Comparison of ENCODE assay signal across 13 cellular contexts in the genomic region with DNA sequence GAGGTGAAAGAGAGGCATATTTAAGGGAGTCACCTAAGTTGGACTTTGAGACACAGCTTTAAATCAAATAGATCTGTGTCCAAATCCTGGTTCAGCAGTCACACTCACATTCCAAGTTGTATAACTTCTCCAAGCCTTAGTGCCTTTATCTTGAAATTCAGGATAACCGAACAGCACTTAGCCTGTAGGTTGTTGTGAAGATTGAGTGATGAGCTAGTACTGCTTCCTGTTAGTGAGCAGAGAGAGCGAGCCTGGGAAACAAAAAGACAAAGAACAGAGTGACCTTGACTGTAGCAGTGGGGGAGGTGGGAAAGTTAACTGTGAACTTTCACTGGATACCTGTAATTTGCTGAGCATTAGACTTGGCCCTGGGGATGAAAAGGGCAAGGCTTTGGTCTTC. TPM values are rescaled to one million over a fixed set of nuclear protein-coding genes. Genes with fewer than 3 reads are reported as not detected.
DNase-seq lines count a peak whose midpoint lies in the region; ATAC-seq and TF ChIP-seq lines count a peak whose summit lies in the region.
"Had no signal": no experiment of that assay in that cellular context is flagged by ENCODE, and none has a peak within 500 bp of the region (broad histone marks: within the 10 kb centered on the region; RNA-seq: fewer than 3 reads in every experiment).

No MANE protein-coding gene starts in this region.

- no peak overlapping the region for H4K5ac ChIP-seq in H9 (ENCODE audit: insufficient read length, low read depth, low read length)

- H3K27ac Mint-ChIP-seq in H9, result peak overlapping the region in 2 of 3 experiments; percentile 63 to 89; a peak in 5 of 7 replicates
- peak overlapping the region; percentile 75 for H3K27ac Mint-ChIP-seq in WTC11
- peak overlapping the region; percentile 49 to 84 (median 55) for H3K27ac Mint-ChIP-seq in nephron

- H3K27me3 ChIP-seq in H9 (ENCODE audit: insufficient read depth, low read length), result no peaks in the 10 kb centered on the region
- H3K27me3 ChIP-seq: foreskin keratinocyte had no signal

- peaks cover 3% of the 10 kb centered on the region for H3K79me1 ChIP-seq in H9 (ENCODE audit: insufficient read depth, low read depth, low read length, poor library complexity, severe bottlenecking)

- H3K23ac ChIP-seq in H9 (ENCODE audit: insufficient read length, low read depth, low read length), result no peak overlapping the region

- H3K9ac ChIP-seq in H9 (ENCODE audit: extremely low read depth, insufficient read length, low read length), result no peak overlapping the region

- POLR2A ChIA-PET in WTC11 (lab: Charles Lee), result interaction anchor here (0.9 kb wide), 1 partner anchor 35 kb away, joined by 3 read pairs; no protein-coding TSS in a partner anchor

- CTCF ChIA-PET in WTC11 (lab: Charles Lee), result interaction anchor here (1.0 to 2.3 kb wide), 5 partner anchors 8 to 76 kb away, joined by 3 to 23 read pairs (median 4); partner anchors contain the start of gene SQSTM1

- peak overlapping the region; percentile 49 for H3K27ac ChIP-seq in H9 (ENCODE audit: insufficient read length, low read depth, low read length)
- H3K27ac ChIP-seq: foreskin keratinocyte, lower lobe of right lung had no signal

- H3K9me3 Mint-ChIP-seq in H9, result no peaks in the 10 kb centered on the region
- no peaks in the 10 kb centered on the region for H3K9me3 Mint-ChIP-seq in WTC11
- no peaks in the 10 kb centered on the region for H3K9me3 Mint-ChIP-seq in nephron

- WGBS in H9 (ENCODE audit: extremely low coverage, insufficient read length, low lambda C conversion rate), result no CpG with 5 or more reads among the region's 2 CpGs

- H3K36me3 Mint-ChIP-seq in H9 (ENCODE audit: insufficient read depth in 1 of 3, low read depth in 3 of 3) (peaks cover 3 to 12% (median 11%) of the 10 kb centered on the region in 3 experiments; a peak in 6 of 7 replicates), WTC11 (peaks cover 6% of the 10 kb centered on the region; the same call in 1 of the 2 replicates), nephron (ENCODE audit: low read depth) (peaks cover 26% of the 10 kb centered on the region)

- H3K9me3 ChIP-seq in H9 (ENCODE audit: control insufficient read depth, low read depth, low read length), result no peaks in the 10 kb centered on the region
- H3K9me3 ChIP-seq: lower lobe of right lung had no signal

- H3T11ph ChIP-seq in H9 (ENCODE audit: low read length), result no peak overlapping the region

- H4K91ac ChIP-seq in H9 (ENCODE audit: insufficient read length, low read depth, low read length), result no peak overlapping the region

- H3K79me2 ChIP-seq in H9 (ENCODE audit: insufficient read depth, low read length), result peaks cover 22% of the 10 kb centered on the region; the same call in 1 of the 2 replicates

- H2BK5ac ChIP-seq in H9 (ENCODE audit: insufficient read length, low read length), result no peak overlapping the region

- H3K4me1 ChIP-seq in H9 (ENCODE audit: insufficient read depth, low read length), result peaks cover 9% of the 10 kb centered on the region; the same call in 1 of the 2 replicates
- H3K4me1 ChIP-seq: foreskin keratinocyte had no signal

- H3K4me2 ChIP-seq in H9 (ENCODE audit: insufficient read depth, insufficient read length, low read length), result peak overlapping the region; percentile 5

- H3K27me3 Mint-ChIP-seq in H9 (ENCODE audit: low read depth) (no peaks in the 10 kb centered on the region), WTC11 (ENCODE audit: low read depth) (no peaks in the 10 kb centered on the region), nephron (ENCODE audit: low read depth) (no peaks in the 10 kb centered on the region)

- no peak overlapping the region for H3K18ac ChIP-seq in H9 (ENCODE audit: insufficient read length, low read depth, low read length)

- ATAC-seq in WTC11 (peak; percentile 87), HG03159 (IDR thresholded peaks at IDR 0.05; ENCODE audit: unreplicated experiment) (no peak), GM18511 (IDR thresholded peaks at IDR 0.05; ENCODE audit: unreplicated experiment) (no peak), HG02623 (IDR thresholded peaks at IDR 0.05; ENCODE audit: unreplicated experiment) (no peak)
- ATAC-seq: foreskin keratinocyte had no signal

- no peak overlapping the region for H2BK120ac ChIP-seq in H9 (ENCODE audit: low read depth, low read length, poor library complexity, severe bottlenecking)

- H4K20me1 ChIP-seq in H9 (ENCODE audit: control insufficient read depth, insufficient read depth, insufficient read length), result no peaks in the 10 kb centered on the region

- H3K23me2 ChIP-seq in H9 (ENCODE audit: insufficient read length, low read depth, low read length, poor library complexity, severe bottlenecking), result no peaks in the 10 kb centered on the region

- TF ChIP-seq CTCF in H9 (conservative IDR thresholded peaks at IDR 0.05), result no peak
- TF ChIP-seq CTCF in WTC11 (IDR thresholded peaks at IDR 0.05), result no peak
- no peak for TF ChIP-seq CTCF in fibroblast of pulmonary artery (IDR thresholded peaks at IDR 0.05; ENCODE audit: low read length, missing control alignments)
- TF ChIP-seq CTCF in nephron (IDR thresholded peaks at IDR 0.05; ENCODE audit: unreplicated experiment in 3 of 3), result no peak

- no peak overlapping the region for H2AFZ ChIP-seq in H9 (ENCODE audit: low read length)

- no peak overlapping the region for H2BK15ac ChIP-seq in H9 (ENCODE audit: low read depth, low read length)

- H3K14ac ChIP-seq in H9 (ENCODE audit: insufficient read depth, low read length), result no peak overlapping the region

- H3K4ac ChIP-seq in H9 (ENCODE audit: low read depth, low read length), result no peak overlapping the region

- no peak overlapping the region for H4K8ac ChIP-seq in H9 (replicated peaks; ENCODE audit: insufficient read length, low read depth, low read length)

- DNase-seq in H9 (no peak), WTC11 (ENCODE audit: low spot score) (no peak), fibroblast of pulmonary artery (ENCODE audit: low read depth) (peak; percentile 39), middle frontal gyrus (ENCODE audit: extremely low spot score, low spot score) (no peak)
- DNase-seq: DMS153, foreskin keratinocyte, lower lobe of right lung, NCI-H1092, NCI-H526 treated with DMSO at 0.1 percent for 48 hours had no signal

- peaks cover 29 to 34% of the 10 kb centered on the region in 2 experiments for H3K4me1 Mint-ChIP-seq in H9
- H3K4me1 Mint-ChIP-seq in WTC11, result peaks cover 37% of the 10 kb centered on the region
- H3K4me1 Mint-ChIP-seq in nephron, result peaks cover 32% of the 10 kb centered on the region

- H3K4me3 Mint-ChIP-seq in H9, result no peak overlapping the region
- no peak overlapping the region for H3K4me3 Mint-ChIP-seq in WTC11
- no peak overlapping the region for H3K4me3 Mint-ChIP-seq in nephron

- no peak overlapping the region for H3K56ac ChIP-seq in H9 (ENCODE audit: insufficient read length, low read depth, low read length)

- H2BK20ac ChIP-seq in H9 (ENCODE audit: low read depth, low read length, poor library complexity, severe bottlenecking), result no peak overlapping the region

- no peak overlapping the region for H2AK5ac ChIP-seq in H9 (ENCODE audit: insufficient read length, low read length)

- H2BK12ac ChIP-seq in H9 (ENCODE audit: insufficient read length, low read depth, low read length), result no peak overlapping the region

- H3K4me3 ChIP-seq in fibroblast of pulmonary artery (replicated peaks; ENCODE audit: low read depth, low read length), result no peak overlapping the region
- H3K4me3 ChIP-seq: lower lobe of right lung had no signal

TF ChIP-seq in WTC11, 78 proteins besides CTCF, POLR2A, EP300 and RAD21 (continues in another document):
- TF ChIP-seq, protein P1, sequence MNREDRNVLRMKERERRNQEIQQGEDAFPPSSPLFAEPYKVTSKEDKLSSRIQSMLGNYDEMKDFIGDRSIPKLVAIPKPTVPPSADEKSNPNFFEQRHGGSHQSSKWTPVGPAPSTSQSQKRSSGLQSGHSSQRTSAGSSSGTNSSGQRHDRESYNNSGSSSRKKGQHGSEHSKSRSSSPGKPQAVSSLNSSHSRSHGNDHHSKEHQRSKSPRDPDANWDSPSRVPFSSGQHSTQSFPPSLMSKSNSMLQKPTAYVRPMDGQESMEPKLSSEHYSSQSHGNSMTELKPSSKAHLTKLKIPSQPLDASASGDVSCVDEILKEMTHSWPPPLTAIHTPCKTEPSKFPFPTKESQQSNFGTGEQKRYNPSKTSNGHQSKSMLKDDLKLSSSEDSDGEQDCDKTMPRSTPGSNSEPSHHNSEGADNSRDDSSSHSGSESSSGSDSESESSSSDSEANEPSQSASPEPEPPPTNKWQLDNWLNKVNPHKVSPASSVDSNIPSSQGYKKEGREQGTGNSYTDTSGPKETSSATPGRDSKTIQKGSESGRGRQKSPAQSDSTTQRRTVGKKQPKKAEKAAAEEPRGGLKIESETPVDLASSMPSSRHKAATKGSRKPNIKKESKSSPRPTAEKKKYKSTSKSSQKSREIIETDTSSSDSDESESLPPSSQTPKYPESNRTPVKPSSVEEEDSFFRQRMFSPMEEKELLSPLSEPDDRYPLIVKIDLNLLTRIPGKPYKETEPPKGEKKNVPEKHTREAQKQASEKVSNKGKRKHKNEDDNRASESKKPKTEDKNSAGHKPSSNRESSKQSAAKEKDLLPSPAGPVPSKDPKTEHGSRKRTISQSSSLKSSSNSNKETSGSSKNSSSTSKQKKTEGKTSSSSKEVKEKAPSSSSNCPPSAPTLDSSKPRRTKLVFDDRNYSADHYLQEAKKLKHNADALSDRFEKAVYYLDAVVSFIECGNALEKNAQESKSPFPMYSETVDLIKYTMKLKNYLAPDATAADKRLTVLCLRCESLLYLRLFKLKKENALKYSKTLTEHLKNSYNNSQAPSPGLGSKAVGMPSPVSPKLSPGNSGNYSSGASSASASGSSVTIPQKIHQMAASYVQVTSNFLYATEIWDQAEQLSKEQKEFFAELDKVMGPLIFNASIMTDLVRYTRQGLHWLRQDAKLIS (CRISPR knock-in tag; IDR thresholded peaks at IDR 0.05; ENCODE audit: borderline replicate concordance), result no peak
- no peak for TF ChIP-seq FOXK1 (CRISPR knock-in tag; IDR thresholded peaks at IDR 0.05)
- TF ChIP-seq, protein P2, sequence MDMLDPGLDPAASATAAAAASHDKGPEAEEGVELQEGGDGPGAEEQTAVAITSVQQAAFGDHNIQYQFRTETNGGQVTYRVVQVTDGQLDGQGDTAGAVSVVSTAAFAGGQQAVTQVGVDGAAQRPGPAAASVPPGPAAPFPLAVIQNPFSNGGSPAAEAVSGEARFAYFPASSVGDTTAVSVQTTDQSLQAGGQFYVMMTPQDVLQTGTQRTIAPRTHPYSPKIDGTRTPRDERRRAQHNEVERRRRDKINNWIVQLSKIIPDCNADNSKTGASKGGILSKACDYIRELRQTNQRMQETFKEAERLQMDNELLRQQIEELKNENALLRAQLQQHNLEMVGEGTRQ (CRISPR knock-in tag; IDR thresholded peaks at IDR 0.05), result no peak
- TF ChIP-seq ATF3 (CRISPR knock-in tag; conservative IDR thresholded peaks at IDR 0.05), result no peak

RNA-seq across cellular contexts. Expression of gene MAML1, which starts 22.4 kb away (rescaled TPM):
- total RNA-seq in H9 (2021) (50.8 and 51.1 TPM in 2 replicates), WTC11 (2021) (40.5 to 42.2 TPM (median 42.2 TPM) in 3 replicates)

RNA-seq across cellular contexts. Expression of gene LTC4S, which starts 38.8 kb away (rescaled TPM):
- total RNA-seq in H9 (2021), result 3.7 and 4.5 TPM in 2 replicates
- total RNA-seq in WTC11 (2021), result 2.6 to 4.5 TPM (median 3.0 TPM) in 3 replicates

RNA-seq across cellular contexts. Expression of gene MGAT4B, which starts 51.6 kb away (rescaled TPM):
- 140 and 147 TPM in 2 replicates for total RNA-seq in H9 (2021)
- 127 to 151 TPM (median 135 TPM) in 3 replicates for total RNA-seq in WTC11 (2021)

RNA-seq across cellular contexts. Expression of gene CANX, which starts 56.3 kb away (rescaled TPM):
- total RNA-seq in H9 (2021), result 518 and 538 TPM in 2 replicates
- 493 to 611 TPM (median 500 TPM) in 3 replicates for total RNA-seq in WTC11 (2021)
